11 cellular contexts compared by ENCODE assay signal in the genomic region with DNA sequence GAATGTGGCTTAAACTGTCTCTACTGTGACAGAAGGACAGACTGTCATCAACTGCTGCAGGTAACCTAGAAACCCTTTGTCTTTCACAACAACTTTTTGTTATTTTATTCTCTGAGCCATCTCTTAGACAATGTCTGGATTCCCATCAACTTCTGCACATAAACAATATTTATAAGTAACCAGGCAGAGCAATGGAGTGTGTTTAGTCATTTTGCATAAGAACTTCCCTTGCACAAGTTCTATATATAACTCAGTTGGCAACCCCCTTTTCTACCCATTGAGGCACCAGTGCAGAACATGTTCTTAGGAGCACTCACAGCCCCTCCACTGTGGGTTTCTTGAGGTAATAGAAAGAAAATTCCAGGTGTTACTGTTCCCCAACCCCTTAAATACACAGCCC.
DNase-seq lines count a peak whose midpoint lies in the region; ATAC-seq and TF ChIP-seq lines count a peak whose summit lies in the region.
"Had no signal": no experiment of that assay in that cellular context is flagged by ENCODE, and none has a peak within 500 bp of the region (broad histone marks: within the 10 kb centered on the region; RNA-seq: fewer than 3 reads in every experiment).

No MANE protein-coding gene starts in this region.

- ATAC-seq in activated naive CD4-positive, alpha-beta T cell treated with anti-CD3 and anti-CD28 coated beads, Interleukin-2, amount 50 U/mL, for 72 hours, result peak; percentile 26 to 79
- ATAC-seq in HG02884 (IDR thresholded peaks at IDR 0.05; ENCODE audit: unreplicated experiment) (peak; percentile 44), T-cell (replicated peaks in 1 of 4) (no peak), GM21515 (IDR thresholded peaks at IDR 0.05; ENCODE audit: unreplicated experiment) (no peak)
- peak; percentile 78 for ATAC-seq in stimulated activated naive CD8-positive, alpha-beta T cell treated with anti-CD3 and anti-CD28 coated beads, Interleukin-15, amount 100 ng/mL, for 72 hours

- no peak for DNase-seq in activated naive CD4-positive, alpha-beta T cell treated with anti-CD3 and anti-CD28 coated beads, Interleukin-2, amount 50 U/mL, for 72 hours (ENCODE audit: low spot score in 2 of 2)
- no peak for DNase-seq in activated naive CD4-positive, alpha-beta T cell treated with Interleukin-2 at 50 U/mL for 16 hours
- no peak for DNase-seq in activated naive CD8-positive, alpha-beta T cell treated with anti-CD3 and anti-CD28 coated beads for 36 hours
- DNase-seq in stimulated activated naive CD8-positive, alpha-beta T cell treated with anti-CD3 and anti-CD28 coated beads, Interleukin-15, amount 100 ng/mL, for 72 hours, result no peak
- DNase-seq in endothelial cell (ENCODE audit: low spot score) (no peak), T-cell (no peak)
- DNase-seq: amniotic stem cell; CD4-positive, alpha-beta T cell; MG63 had no signal

- peak overlapping the region; percentile 55 to 71 for H3K27ac Mint-ChIP-seq in activated naive CD4-positive, alpha-beta T cell treated with anti-CD3 and anti-CD28 coated beads, Interleukin-2, amount 50 U/mL, for 72 hours
- peak overlapping the region; percentile 47 for H3K27ac Mint-ChIP-seq in activated naive CD8-positive, alpha-beta T cell treated with anti-CD3 and anti-CD28 coated beads for 36 hours
- H3K27ac Mint-ChIP-seq in stimulated activated naive CD8-positive, alpha-beta T cell treated with anti-CD3 and anti-CD28 coated beads, Interleukin-15, amount 100 ng/mL, for 72 hours, result peak overlapping the region in 1 of 2 donors; percentile 74
- no peak overlapping the region for H3K27ac Mint-ChIP-seq in endothelial cell (ENCODE audit: unreplicated experiment)
- H3K27ac Mint-ChIP-seq in T-cell, result no peak overlapping the region
- H3K27ac Mint-ChIP-seq: CD4-positive, alpha-beta T cell had no signal

- H3K4me1 Mint-ChIP-seq in activated naive CD8-positive, alpha-beta T cell treated with anti-CD3 and anti-CD28 coated beads for 36 hours, result peaks cover 27% of the 10 kb centered on the region
- peaks cover 36% of the 10 kb centered on the region for H3K4me1 Mint-ChIP-seq in stimulated activated naive CD8-positive, alpha-beta T cell treated with anti-CD3 and anti-CD28 coated beads, Interleukin-15, amount 100 ng/mL, for 72 hours
- H3K4me1 Mint-ChIP-seq in endothelial cell (ENCODE audit: unreplicated experiment), result peaks cover 12% of the 10 kb centered on the region
- peaks cover 0 to 13% (median 0%) of the 10 kb centered on the region in 3 donors for H3K4me1 Mint-ChIP-seq in T-cell

- H3K4me3 Mint-ChIP-seq in activated naive CD8-positive, alpha-beta T cell treated with anti-CD3 and anti-CD28 coated beads for 36 hours, result no peak overlapping the region
- peak overlapping the region in 1 of 2 donors; percentile 39 for H3K4me3 Mint-ChIP-seq in stimulated activated naive CD8-positive, alpha-beta T cell treated with anti-CD3 and anti-CD28 coated beads, Interleukin-15, amount 100 ng/mL, for 72 hours
- H3K4me3 Mint-ChIP-seq in endothelial cell (ENCODE audit: unreplicated experiment) (no peak overlapping the region), T-cell (no peak overlapping the region)
- H3K4me3 Mint-ChIP-seq: CD4-positive, alpha-beta T cell had no signal

- H3K9me3 Mint-ChIP-seq in activated naive CD4-positive, alpha-beta T cell treated with anti-CD3 and anti-CD28 coated beads, Interleukin-2, amount 50 U/mL, for 72 hours, result no peaks in the 10 kb centered on the region
- H3K9me3 Mint-ChIP-seq in activated naive CD8-positive, alpha-beta T cell treated with anti-CD3 and anti-CD28 coated beads for 36 hours, result no peaks in the 10 kb centered on the region
- H3K9me3 Mint-ChIP-seq in stimulated activated naive CD8-positive, alpha-beta T cell treated with anti-CD3 and anti-CD28 coated beads, Interleukin-15, amount 100 ng/mL, for 72 hours, result no peaks in the 10 kb centered on the region
- H3K9me3 Mint-ChIP-seq in endothelial cell (ENCODE audit: unreplicated experiment) (no peaks in the 10 kb centered on the region), T-cell (no peaks in the 10 kb centered on the region)
- H3K9me3 Mint-ChIP-seq: CD4-positive, alpha-beta T cell had no signal

- peaks cover 14% of the 10 kb centered on the region for H3K27me3 Mint-ChIP-seq in activated naive CD8-positive, alpha-beta T cell treated with anti-CD3 and anti-CD28 coated beads for 36 hours
- H3K27me3 Mint-ChIP-seq in stimulated activated naive CD8-positive, alpha-beta T cell treated with anti-CD3 and anti-CD28 coated beads, Interleukin-15, amount 100 ng/mL, for 72 hours, result peaks cover 37% of the 10 kb centered on the region
- H3K27me3 Mint-ChIP-seq in endothelial cell (ENCODE audit: unreplicated experiment) (peaks cover 6% of the 10 kb centered on the region), T-cell (peaks cover 0 to 2% of the 10 kb centered on the region in 2 donors)

- TF ChIP-seq CTCF in endothelial cell (IDR thresholded peaks at IDR 0.05; ENCODE audit: unreplicated experiment), result no peak

- CTCF ChIA-PET in T-cell (lab: Charles Lee), result no interaction called here

- no peaks in the 10 kb centered on the region for H3K36me3 Mint-ChIP-seq in activated naive CD4-positive, alpha-beta T cell treated with anti-CD3 and anti-CD28 coated beads, Interleukin-2, amount 50 U/mL, for 72 hours
- H3K36me3 Mint-ChIP-seq in activated naive CD8-positive, alpha-beta T cell treated with anti-CD3 and anti-CD28 coated beads for 36 hours, result no peaks in the 10 kb centered on the region
- no peaks in the 10 kb centered on the region for H3K36me3 Mint-ChIP-seq in endothelial cell (ENCODE audit: low read depth, unreplicated experiment)
- no peaks in the 10 kb centered on the region for H3K36me3 Mint-ChIP-seq in T-cell

- POLR2A ChIA-PET in T-cell (lab: Charles Lee), result interaction anchor here in 1 of 2 donors (0.6 kb wide), 1 partner anchor 7 kb away, joined by 3 read pairs; no protein-coding TSS in a partner anchor

Comparison
In these comparisons a context has a peak if more than half of its experiments do, and no peak if none do; other contexts are left out.
1. ATAC-seq: peak in activated naive CD4-positive, alpha-beta T cell treated with anti-CD3 and anti-CD28 coated beads, Interleukin-2, amount 50 U/mL, for 72 hours (2 of 2), HG02884 (single experiment) and stimulated activated naive CD8-positive, alpha-beta T cell treated with anti-CD3 and anti-CD28 coated beads, Interleukin-15, amount 100 ng/mL, for 72 hours (single experiment); none in T-cell (0 of 4) and GM21515 (single experiment).
2. H3K27ac Mint-ChIP-seq: peak in activated naive CD4-positive, alpha-beta T cell treated with anti-CD3 and anti-CD28 coated beads, Interleukin-2, amount 50 U/mL, for 72 hours (2 of 2) and activated naive CD8-positive, alpha-beta T cell treated with anti-CD3 and anti-CD28 coated beads for 36 hours (single experiment); none in endothelial cell (single experiment) and T-cell (0 of 2).